13 cellular contexts compared by ENCODE assay signal in the genomic region with DNA sequence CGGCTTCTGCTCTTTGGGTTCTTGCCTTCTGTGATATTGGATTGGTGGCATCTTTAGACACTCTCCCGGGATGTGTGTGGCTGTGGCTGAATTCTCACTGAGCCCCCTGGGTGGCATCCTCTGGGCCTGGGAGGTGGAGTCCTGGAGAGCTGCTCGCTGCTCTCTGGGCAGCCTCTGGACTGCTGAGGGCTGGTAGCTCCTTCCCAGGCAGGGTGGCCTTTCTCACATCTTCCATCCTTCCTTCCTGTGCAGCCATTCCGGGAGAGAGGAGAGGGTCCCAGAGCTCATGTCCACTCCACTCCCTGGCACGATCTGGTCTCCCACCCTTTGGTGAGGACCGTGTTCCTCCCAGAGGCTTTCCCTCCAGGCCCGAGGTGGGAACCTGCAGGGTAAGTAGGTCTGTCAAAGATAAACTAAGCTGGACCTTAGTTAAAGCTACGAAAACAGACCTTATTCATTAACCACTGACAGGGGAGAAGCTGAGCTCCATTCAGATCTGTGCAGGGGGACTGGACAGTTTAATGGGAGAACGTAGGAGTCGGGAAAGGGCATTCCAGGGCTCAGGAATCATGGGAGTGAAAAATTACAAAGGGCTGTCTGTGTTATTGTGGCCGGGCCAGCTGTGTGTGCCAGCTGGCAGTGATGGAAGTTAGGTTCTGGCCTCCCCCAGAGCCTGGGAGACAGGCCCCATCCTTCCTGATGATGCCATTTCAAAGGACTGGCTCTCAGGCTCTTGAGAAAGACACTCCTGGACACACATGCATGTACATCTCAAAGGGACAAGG. TPM values are rescaled to one million over a fixed set of nuclear protein-coding genes. Genes with fewer than 3 reads are reported as not detected.
DNase-seq lines count a peak whose midpoint lies in the region; ATAC-seq, FAIRE-seq and TF ChIP-seq lines count a peak whose summit lies in the region.
"Had no signal": no experiment of that assay in that cellular context is flagged by ENCODE, and none has a peak within 500 bp of the region (broad histone marks: within the 10 kb centered on the region; RNA-seq: fewer than 3 reads in every experiment).

No MANE protein-coding gene starts in this region.

- no peak for ATAC-seq in activated T-helper 17 cell treated with anti-CD3 and anti-CD28 coated beads, Interleukin-2, amount 50 U/mL, for 72 hours (replicated peaks)
- no peak for ATAC-seq in HG02852 (IDR thresholded peaks at IDR 0.05; ENCODE audit: unreplicated experiment)

- no peaks in the 10 kb centered on the region for H3K9me3 Mint-ChIP-seq in activated T-helper 17 cell treated with anti-CD3 and anti-CD28 coated beads, Interleukin-2, amount 50 U/mL, for 72 hours
- H3K9me3 Mint-ChIP-seq in CD14-positive monocyte: peaks cover 0 to 1% (median 0%) of the 10 kb centered on the region in 7 donors
- H3K9me3 Mint-ChIP-seq: naive B cell had no signal

- H3K4me1 ChIP-seq in osteoblast (ENCODE audit: insufficient read depth, low read length): no peaks in the 10 kb centered on the region

- no peaks in the 10 kb centered on the region for H3K27me3 ChIP-seq in osteoblast (ENCODE audit: insufficient read depth, low read length)

- H3K4me3 ChIP-seq in osteoblast (ENCODE audit: insufficient read depth, low read length): no peak overlapping the region
- H3K4me3 ChIP-seq: BLaER1 treated with 17β-estradiol and CSF1 and Interleukin-3, amounts not matched to agents 10 nM and 100 nM had no signal

- no peaks in the 10 kb centered on the region for H3K36me3 ChIP-seq in osteoblast (ENCODE audit: insufficient read depth, low read length)

- H4K20me1 ChIP-seq in osteoblast (ENCODE audit: insufficient read depth, low read length): no peaks in the 10 kb centered on the region

- no peaks in the 10 kb centered on the region for H3K27me3 Mint-ChIP-seq in activated T-helper 17 cell treated with anti-CD3 and anti-CD28 coated beads, Interleukin-2, amount 50 U/mL, for 72 hours
- H3K27me3 Mint-ChIP-seq in CD14-positive monocyte (ENCODE audit: low read depth in 3 of 3): peaks cover 1 to 3% (median 2%) of the 10 kb centered on the region in 3 donors
- H3K27me3 Mint-ChIP-seq: naive B cell had no signal

- peaks cover 17% of the 10 kb centered on the region for H3K36me3 Mint-ChIP-seq in activated T-helper 17 cell treated with anti-CD3 and anti-CD28 coated beads, Interleukin-2, amount 50 U/mL, for 72 hours (ENCODE audit: low read depth)
- peaks cover 0 to 2% of the 10 kb centered on the region in 2 donors for H3K36me3 Mint-ChIP-seq in CD14-positive monocyte
- H3K36me3 Mint-ChIP-seq: naive B cell had no signal

- in situ Hi-C loops in KBM-7 (cut with MboI; ENCODE audit: low pct_unique_long_range_greater_than_20kb, low sequenced_read_pairs): no loop called here

- FAIRE-seq in frontal cortex (lab: Jason Lieb, UNC): no peak

- TF ChIP-seq CTCF in osteoblast (IDR thresholded peaks at IDR 0.05; ENCODE audit: extremely low read depth, low read depth, low read length): no peak
- TF ChIP-seq CTCF in CD14-positive monocyte (IDR thresholded peaks at IDR 0.05): no peak

- intact Hi-C loops in CD14-positive monocyte (cut with micrococcal nuclease): no loop called here

- H3K4me1 Mint-ChIP-seq in activated T-helper 17 cell treated with anti-CD3 and anti-CD28 coated beads, Interleukin-2, amount 50 U/mL, for 72 hours: peaks cover 19% of the 10 kb centered on the region
- peaks cover 11% of the 10 kb centered on the region for H3K4me1 Mint-ChIP-seq in CD14-positive monocyte

- H2AFZ ChIP-seq in osteoblast (ENCODE audit: low read length): no peak overlapping the region

- H3K4me2 ChIP-seq in osteoblast (ENCODE audit: insufficient read depth, low read length): no peak overlapping the region

- no peaks in the 10 kb centered on the region for H3K79me2 ChIP-seq in osteoblast (ENCODE audit: insufficient read depth, low read length)

- peak; percentile 0 for DNase-seq in ELF-1 (ENCODE audit: low read depth, low spot score)
- peak; percentile 41 to 44 for DNase-seq in frontal cortex (ENCODE audit: low spot score in 2 of 2)
- DNase-seq in osteoblast (ENCODE audit: insufficient read length, low spot score, missing footprints): peak; percentile 41
- DNase-seq in CD14-positive monocyte (ENCODE audit: low spot score): no peak
- no peak for DNase-seq in KBM-7
- no peak for DNase-seq in cerebellar nuclear complex (lab: John Stamatoyannopoulos, UW)
- DNase-seq: naive B cell, NCI-H226, T-helper 9 cell had no signal

- H3K27ac Mint-ChIP-seq in activated T-helper 17 cell treated with anti-CD3 and anti-CD28 coated beads, Interleukin-2, amount 50 U/mL, for 72 hours: peak overlapping the region; percentile 79
- no peak overlapping the region for H3K27ac Mint-ChIP-seq in CD14-positive monocyte

- H3K27ac ChIP-seq in osteoblast (ENCODE audit: low read depth, low read length): no peak overlapping the region
- H3K27ac ChIP-seq: BLaER1 treated with 17β-estradiol and CSF1 and Interleukin-3, amounts not matched to agents 10 nM and 100 nM; epithelial cell of prostate had no signal

- no peaks in the 10 kb centered on the region for H3K9me3 ChIP-seq in osteoblast (ENCODE audit: low read depth, low read length)
- H3K9me3 ChIP-seq: BLaER1 treated with 17β-estradiol and CSF1 and Interleukin-3, amounts not matched to agents 10 nM and 100 nM had no signal

- no peak overlapping the region for H3K4me3 Mint-ChIP-seq in activated T-helper 17 cell treated with anti-CD3 and anti-CD28 coated beads, Interleukin-2, amount 50 U/mL, for 72 hours
- no peak overlapping the region for H3K4me3 Mint-ChIP-seq in CD14-positive monocyte
- H3K4me3 Mint-ChIP-seq: naive B cell had no signal

RNA-seq across cellular contexts. Expression of a gene that starts 8.7 kb away (rescaled TPM):
- 10 to 100 TPM; 30.3 to 72.9 TPM for total RNA-seq in activated T-helper 17 cell treated with anti-CD3 and anti-CD28 coated beads, Interleukin-2, amount 50 U/mL, for 72 hours
- total RNA-seq in frontal cortex (122 TPM), osteoblast (27.9 and 28.3 TPM in 2 replicates)
- 10 to 100 TPM in 1 of 2 donors, 1 to 10 TPM in 1; 8.2 to 13.3 TPM for polyA plus RNA-seq in CD14-positive monocyte

RNA-seq across cellular contexts. Expression of a gene that starts 44.3 kb away (rescaled TPM):
- total RNA-seq in activated T-helper 17 cell treated with anti-CD3 and anti-CD28 coated beads, Interleukin-2, amount 50 U/mL, for 72 hours: 10 to 100 TPM; 18.4 to 40.8 TPM
- 5.7 TPM for total RNA-seq in frontal cortex
- total RNA-seq in osteoblast: 8.7 and 12.7 TPM in 2 replicates
- polyA plus RNA-seq in CD14-positive monocyte: 1 to 10 TPM; 1.3 to 2.7 TPM

Comparison
In these comparisons a context has a peak if more than half of its experiments do, and no peak if none do; other contexts are left out.
1. DNase-seq: peak in ELF-1 (single experiment), frontal cortex (2 of 2) and osteoblast (single experiment); none in CD14-positive monocyte (single experiment), KBM-7 (single experiment) and cerebellar nuclear complex (0 of 2).